Comparison of ENCODE assay signal across 13 cellular contexts in the genomic region with DNA sequence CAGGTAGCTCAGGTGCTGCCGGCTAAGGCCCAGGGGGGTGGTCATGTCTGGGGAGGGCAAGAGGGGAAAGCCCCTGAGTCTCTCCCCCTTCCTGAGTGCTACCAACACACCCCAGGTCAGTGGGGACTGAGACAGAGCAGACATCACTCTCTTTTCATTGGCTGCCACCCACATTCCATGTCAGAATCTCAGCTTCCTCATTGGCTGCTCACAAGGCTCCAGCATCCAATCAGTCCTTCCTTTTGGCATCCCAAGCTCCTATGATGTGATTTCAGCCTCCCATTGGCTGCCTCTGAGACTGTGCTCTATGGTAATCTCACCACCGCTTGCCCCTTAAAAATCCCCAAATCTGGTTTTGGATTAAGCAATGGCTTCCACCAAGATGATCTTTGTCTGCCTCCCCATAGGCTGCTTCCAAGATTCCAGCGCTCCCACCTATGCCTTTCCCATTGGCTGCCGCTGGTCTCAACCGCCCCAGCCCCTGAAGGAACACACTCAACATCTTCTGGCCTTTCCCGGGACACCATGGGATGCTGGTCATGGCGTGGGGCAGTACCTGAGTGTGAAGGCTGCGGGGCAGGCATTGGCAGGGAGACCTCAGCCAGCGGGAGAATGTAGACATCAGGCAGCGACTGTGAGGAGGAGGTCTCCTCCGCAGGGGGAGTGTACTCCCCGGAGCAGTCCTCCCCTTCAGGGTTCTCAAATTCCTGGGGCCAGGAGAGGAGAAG. TPM values are rescaled to one million over a fixed set of nuclear protein-coding genes. Genes with fewer than 3 reads are reported as not detected.
DNase-seq lines count a peak whose midpoint lies in the region; ATAC-seq and TF ChIP-seq lines count a peak whose summit lies in the region.
"Had no signal": no experiment of that assay in that cellular context is flagged by ENCODE, and none has a peak within 500 bp of the region (broad histone marks: within the 10 kb centered on the region; RNA-seq: fewer than 3 reads in every experiment).

No MANE protein-coding gene starts in this region.

- H3K9me3 Mint-ChIP-seq in neural progenitor cell, result no peaks in the 10 kb centered on the region
- H3K9me3 Mint-ChIP-seq: activated B cell treated with CpG ODN at 0.5 μM for 24 hours had no signal

- no peaks in the 10 kb centered on the region for H3K9me3 ChIP-seq in neural progenitor cell (ENCODE audit: low read depth)
- H3K9me3 ChIP-seq: ascending aorta had no signal

- H3K27ac ChIP-seq in dorsolateral prefrontal cortex, result peak overlapping the region in 3 of 59 donors; percentile 90 to 97 (median 91)
- no peak overlapping the region for H3K27ac ChIP-seq in neural progenitor cell
- H3K27ac ChIP-seq: ascending aorta had no signal

- H3K4me2 ChIP-seq in neural progenitor cell, result peak overlapping the region; percentile 92

- peaks cover 29% of the 10 kb centered on the region for H3F3A ChIP-seq in neural progenitor cell (ENCODE audit: low read depth)

- H4K20me1 ChIP-seq in neural progenitor cell (ENCODE audit: low read depth), result no peaks in the 10 kb centered on the region

- H3K27me3 ChIP-seq in dorsolateral prefrontal cortex (peaks cover 0 to 3% (median 0%) of the 10 kb centered on the region in 45 donors), neural progenitor cell (peaks cover 30% of the 10 kb centered on the region)

- H3K36me3 ChIP-seq in neural progenitor cell, result no peaks in the 10 kb centered on the region
- H3K36me3 ChIP-seq: ascending aorta had no signal

- H3K36me3 Mint-ChIP-seq in neural progenitor cell, result no peaks in the 10 kb centered on the region

- intact Hi-C loops in dorsolateral prefrontal cortex (cut with DNase I), result loop anchor here in 1 of 2 donors (5.0 kb wide), 1 partner anchor 73 kb away; no protein-coding TSS in a partner anchor

- TF ChIP-seq CTCF in GM10266 (IDR thresholded peaks at IDR 0.05; ENCODE audit: control insufficient read depth, insufficient read depth, low read depth, missing control alignments) (no peak), dorsolateral prefrontal cortex (IDR thresholded peaks at IDR 0.05 in 54 of 56, conservative IDR thresholded peaks at IDR 0.05 in 2 of 56; ENCODE audit: low read depth in 1 of 56, partially characterized antibody in 56 of 56) (no peak), neural progenitor cell (IDR thresholded peaks at IDR 0.05) (no peak)

- H3K4me1 Mint-ChIP-seq in neural progenitor cell, result peaks cover 26% of the 10 kb centered on the region

- H3K4me3 ChIP-seq in dorsolateral prefrontal cortex, result peak overlapping the region in 54 of 59 donors; percentile 52 to 86 (median 77)
- no peak overlapping the region for H3K4me3 ChIP-seq in neural progenitor cell

- H3K4me1 ChIP-seq in neural progenitor cell, result no peaks in the 10 kb centered on the region

- no peak overlapping the region for H2AFZ ChIP-seq in neural progenitor cell (replicated peaks)

- H3K4me3 Mint-ChIP-seq in neural progenitor cell, result peak overlapping the region; percentile 76

- ATAC-seq in GM19467 (IDR thresholded peaks at IDR 0.05; ENCODE audit: unreplicated experiment), result no peak
- ATAC-seq in GM19328 (IDR thresholded peaks at IDR 0.05; ENCODE audit: unreplicated experiment), result no peak

- peaks cover 14% of the 10 kb centered on the region for H3K27me3 Mint-ChIP-seq in neural progenitor cell (ENCODE audit: insufficient read depth, low read depth)

- no peaks in the 10 kb centered on the region for H3K79me2 ChIP-seq in neural progenitor cell (ENCODE audit: low read depth)

- H3K27ac Mint-ChIP-seq in neural progenitor cell, result no peak overlapping the region

- H3K9ac ChIP-seq in neural progenitor cell, result no peak overlapping the region

- peak; percentile 12 for DNase-seq in GM10266 (ENCODE audit: extremely low spot score)
- peak; percentile 22 for DNase-seq in MV-4-11 (lab: John Stamatoyannopoulos, UW)
- peak in 5 of 10 donors; percentile 41 to 81 (median 55) for DNase-seq in dorsolateral prefrontal cortex
- peak; percentile 34 for DNase-seq in neural progenitor cell (ENCODE audit: low spot score)
- DNase-seq in NCI-H2171 (lab: John Stamatoyannopoulos, UW), result no peak
- DNase-seq in NCI-H748 (lab: John Stamatoyannopoulos, UW; ENCODE audit: unreplicated experiment), result no peak
- DNase-seq: NCI-H1417 treated with DMSO at 0.1 percent for 48 hours, NCI-H526 treated with DMSO at 0.1 percent for 48 hours had no signal

RNA-seq across cellular contexts. Expression of a gene that starts 2.0 kb away (rescaled TPM):
- 100 to 1,000 TPM in 62 of 120 experiments, 10 to 100 TPM in 58; 47.3 to 143 (median 101) TPM for total RNA-seq in dorsolateral prefrontal cortex
- 0.02 and 3.5 TPM in 2 replicates for total RNA-seq in neural progenitor cell (ENCODE audit: low replicate concordance)

RNA-seq across cellular contexts. Expression of a gene that starts 40.5 kb away (rescaled TPM):
- total RNA-seq in dorsolateral prefrontal cortex, result 10 to 100 TPM; 40.0 to 85.5 (median 64.9) TPM
- total RNA-seq in neural progenitor cell (ENCODE audit: low replicate concordance), result 50.3 and 107 TPM in 2 replicates

RNA-seq across cellular contexts. Expression of a gene that starts 42.3 kb away (rescaled TPM):
- total RNA-seq in dorsolateral prefrontal cortex, result 1 to 10 TPM in 61 of 120 experiments, under 1 TPM in 35, not detected in 24; 0.38 to 4.8 (median 1.2) TPM
- total RNA-seq in neural progenitor cell (ENCODE audit: low replicate concordance), result 1.6 TPM in 1 of 2 replicates, not detected in the other
- total RNA-seq: activated B cell treated with CpG ODN at 0.5 μM for 24 hours, ascending aorta, HT1080 had no signal

RNA-seq across cellular contexts. Expression of a gene that starts 54.3 kb away (rescaled TPM):
- total RNA-seq in dorsolateral prefrontal cortex, result 1 to 10 TPM; 1.2 to 5.3 (median 2.1) TPM
- 0.69 and 0.74 TPM in 2 replicates for total RNA-seq in neural progenitor cell (ENCODE audit: low replicate concordance)

Comparison
In these comparisons a context has a peak if more than half of its experiments do, and no peak if none do; other contexts are left out.
1. DNase-seq: peak in GM10266 (single experiment), MV-4-11 (single experiment) and neural progenitor cell (single experiment); none in NCI-H2171 (single experiment) and NCI-H748 (single experiment).
2. RNA of a gene that starts 2.0 kb away (total RNA-seq): 47.3 to 143 TPM in dorsolateral prefrontal cortex; 0.02 to 3.5 TPM in neural progenitor cell; every median in the first group is over 10 times any median in the second.